ENCODE assay signal across 9 cellular contexts in genomic region chr16:66924527-66925321, GRCh38. TPM values are rescaled to one million over a fixed set of nuclear protein-coding genes. Genes with fewer than 3 reads are reported as not detected.
A peak's percentile ranks its signal among the peaks of the same experiment; 100 is the strongest.
DNase-seq lines count a peak whose midpoint lies in the region; ATAC-seq, FAIRE-seq and TF ChIP-seq lines count a peak whose summit lies in the region.
"Had no signal": no experiment of that assay in that cellular context is flagged by ENCODE, and none has a peak within 500 bp of the region (broad histone marks: within the 10 kb centered on the region; RNA-seq: fewer than 3 reads in every experiment).

No MANE protein-coding gene starts in this region.

- TF ChIP-seq CTCF in H1 (IDR thresholded peaks at IDR 0.05; ENCODE audit: control extremely low read depth in 1 of 3, insufficient read depth in 1 of 3, low read depth in 1 of 3, low read length in 3 of 3), result peak; percentile 66 to 83 (median 82)
- TF ChIP-seq CTCF in uterus (IDR thresholded peaks at IDR 0.05), result peak in 3 of 4 experiments; percentile 30 to 65 (median 43)

- H3K18ac ChIP-seq in H1 (ENCODE audit: extremely low read depth, low read length), result no peak overlapping the region

- no peak for TF ChIP-seq POLR2A in H1 (IDR thresholded peaks at IDR 0.05; ENCODE audit: control extremely low read depth in 1 of 2, low read depth in 2 of 2, low read length in 2 of 2)
- no peak for TF ChIP-seq POLR2A in uterus (IDR thresholded peaks at IDR 0.05)

- peaks cover 7 to 14% (median 8%) of the 10 kb centered on the region in 3 donors for H3K4me1 Mint-ChIP-seq in naive B cell

- H3K14ac ChIP-seq in H1 (ENCODE audit: insufficient read length), result no peak overlapping the region

- no peak overlapping the region for H2BK12ac ChIP-seq in H1 (ENCODE audit: low read depth, low read length)

- peak; percentile 57 for DNase-seq in AG08395 (ENCODE audit: low spot score)
- peak in 1 of 2 experiments; percentile 88 for DNase-seq in H1 (ENCODE audit: low read depth in 1 of 2, low spot score in 2 of 2)
- DNase-seq in naive B cell, result peak; percentile 36
- no peak for DNase-seq in uterus

- H3K23me2 ChIP-seq in H1 (ENCODE audit: low read depth, low read length), result peaks cover 4% of the 10 kb centered on the region; the same call in 1 of the 2 replicates

- H3K4me3 ChIP-seq in H1 (ENCODE audit: extremely low read depth in 1 of 4, insufficient read depth in 2 of 4, low read depth in 3 of 4, low read length in 4 of 4), result peak overlapping the region; percentile 28 to 67 (median 40)
- peak overlapping the region; percentile 30 to 51 for H3K4me3 ChIP-seq in uterus

- peak overlapping the region; percentile 40 to 89 for H3K4me2 ChIP-seq in H1 (ENCODE audit: insufficient read depth in 1 of 2, low read depth in 2 of 2, low read length in 2 of 2)

- H3K9me3 Mint-ChIP-seq in naive B cell, result no peaks in the 10 kb centered on the region

- no peaks in the 10 kb centered on the region for H3K79me2 ChIP-seq in H1 (ENCODE audit: control insufficient read depth in 1 of 2, insufficient read depth in 2 of 2, low read length in 2 of 2)

- H2BK15ac ChIP-seq in H1 (ENCODE audit: low read length), result no peak overlapping the region; the same call in 1 of the 2 replicates

- H3K4me1 ChIP-seq in H1 (replicated peaks in 1 of 4; ENCODE audit: control insufficient read depth in 3 of 4, insufficient read depth in 4 of 4, low read length in 3 of 4) (peaks cover 0 to 8% (median under 1%) of the 10 kb centered on the region in 4 experiments; a peak in 4 of 7 replicates), uterus (peaks cover 0 to 4% of the 10 kb centered on the region in 2 donors)

- no peak overlapping the region for H3K4ac ChIP-seq in H1 (replicated peaks; ENCODE audit: insufficient read length, low read depth, low read length)

- H2BK5ac ChIP-seq in H1 (ENCODE audit: low read depth, low read length), result no peak overlapping the region

- ATAC-seq in GM21526 (IDR thresholded peaks at IDR 0.05; ENCODE audit: low FRiP score, unreplicated experiment) (peak; percentile 46), naive B cell (ENCODE audit: low read depth in 2 of 2) (peak; percentile 67 to 75), HG03159 (IDR thresholded peaks at IDR 0.05; ENCODE audit: unreplicated experiment) (no peak), GM21529 (IDR thresholded peaks at IDR 0.05; ENCODE audit: unreplicated experiment) (no peak)
- ATAC-seq in activated CD4-positive, CD25-positive, alpha-beta regulatory T cell treated with anti-CD3 and anti-CD28 coated beads, Interleukin-2, amount 50 U/mL, for 24 hours, result peak; percentile 65 to 76

- peak overlapping the region; percentile 22; the same call in 1 of the 2 replicates for H4K8ac ChIP-seq in H1 (ENCODE audit: extremely low read depth, insufficient read depth, low read length)

- H3K27ac Mint-ChIP-seq in naive B cell, result no peak overlapping the region

- no peak overlapping the region for H3K9ac ChIP-seq in H1 (replicated peaks in 1 of 4; ENCODE audit: extremely low read depth in 1 of 4, low read depth in 3 of 4, low read length in 3 of 4)

- H3K79me1 ChIP-seq in H1 (ENCODE audit: low read depth, low read length), result peaks cover 2% of the 10 kb centered on the region; the same call in 1 of the 2 replicates

- no peak overlapping the region for H2BK20ac ChIP-seq in H1 (ENCODE audit: low read length)

- H3K27ac ChIP-seq in H1 (ENCODE audit: low read depth, low read length), result no peak overlapping the region
- peak overlapping the region; percentile 79 to 82 for H3K27ac ChIP-seq in uterus

- intact Hi-C loops in uterus (cut with DNase I; ENCODE audit: low total_unique reads), result no loop called here

- POLR2A ChIA-PET in H1 (lab: Charles Lee; ENCODE audit: partially characterized antibody), result interaction anchor here (1.4 kb wide), 1 partner anchor 13 kb away, joined by 5 read pairs; no protein-coding TSS in a partner anchor

- H3K36me3 Mint-ChIP-seq in naive B cell, result no peaks in the 10 kb centered on the region

- H4K20me1 ChIP-seq in H1 (replicated peaks in 1 of 2; ENCODE audit: control insufficient read depth in 1 of 2, insufficient read depth in 2 of 2, low read length in 2 of 2), result no peaks in the 10 kb centered on the region

- H3K27me3 Mint-ChIP-seq in naive B cell, result peaks cover 22 to 48% (median 36%) of the 10 kb centered on the region in 3 donors

- no peak overlapping the region for H2AFZ ChIP-seq in H1 (ENCODE audit: low read length)

- H3K36me3 ChIP-seq in H1 (ENCODE audit: control insufficient read depth in 2 of 4, insufficient read depth in 4 of 4, low read length in 3 of 4), result no peaks in the 10 kb centered on the region
- no peaks in the 10 kb centered on the region for H3K36me3 ChIP-seq in uterus

- peak overlapping the region; percentile 30 to 92 (median 78) for H3K4me3 Mint-ChIP-seq in naive B cell

- peak in 1 of 2 experiments; percentile 21; a peak in 1 of 3 replicates for TF ChIP-seq EP300 in H1 (IDR thresholded peaks at IDR 0.05; ENCODE audit: borderline replicate concordance in 1 of 2, low read depth in 2 of 2, low read length in 2 of 2)

- no peak overlapping the region for H4K91ac ChIP-seq in H1 (replicated peaks; ENCODE audit: insufficient read length, low read length)

- CTCF ChIA-PET in H1 (lab: Charles Lee; ENCODE audit: partially characterized antibody), result interaction anchor here (0.7 to 27.5 kb wide), 6 partner anchors 21 to 274 kb away, joined by 3 to 1009 read pairs (median 4); partner anchors contain the start of genes CDH16 and PDP2

- no peak overlapping the region for H4K5ac ChIP-seq in H1 (ENCODE audit: insufficient read length, low read depth, low read length)

- FAIRE-seq in H1 (lab: Jason Lieb, UNC), result no peak

- H3K23ac ChIP-seq in H1 (ENCODE audit: insufficient read length), result no peak overlapping the region

- whole genome bisulfite sequencing in H1 (ENCODE audit: extremely low coverage in 1 of 2, insufficient coverage in 1 of 2, insufficient read length in 1 of 2, insufficient replicate concordance in 2 of 2, low coverage in 1 of 2, low lambda C conversion rate in 2 of 2, missing lambda C conversion rate in 1 of 2), 2 experiments, result 11% methylated on average over 53 of the region's 72 CpGs; no CpG with 5 or more reads in 1 of the 2 experiments

- H3K9me3 ChIP-seq in H1 (ENCODE audit: insufficient read depth in 2 of 2, low read depth in 1 of 2, low read length in 1 of 2), result no peaks in the 10 kb centered on the region
- H3K9me3 ChIP-seq in uterus, result no peaks in the 10 kb centered on the region

- peaks cover 14 to 45% (median 37%) of the 10 kb centered on the region in 4 experiments; a peak in 6 of 7 replicates for H3K27me3 ChIP-seq in H1 (replicated peaks in 1 of 4; ENCODE audit: control insufficient read depth in 3 of 4, extremely low read depth in 1 of 4, insufficient read depth in 3 of 4, low read length in 3 of 4)
- no peaks in the 10 kb centered on the region for H3K27me3 ChIP-seq in uterus

- peak in 1 of 2 experiments; percentile 61; a peak in 3 of 4 replicates for TF ChIP-seq RAD21 in H1 (IDR thresholded peaks at IDR 0.05 in 1 of 2, conservative IDR thresholded peaks at IDR 0.05 in 1 of 2; ENCODE audit: low read depth in 2 of 2, low read length in 2 of 2)

- H3K56ac ChIP-seq in H1 (replicated peaks; ENCODE audit: insufficient read length, low read depth, low read length), result no peak overlapping the region

- no peak overlapping the region for H2AK5ac ChIP-seq in H1 (ENCODE audit: low read depth, low read length)

- H2BK120ac ChIP-seq in H1 (replicated peaks; ENCODE audit: low read depth, low read length), result no peak overlapping the region

RNA-seq across cellular contexts. Expression of gene RRAD, which starts 0.6 kb away (rescaled TPM):
- not detected in 2 replicates for total RNA-seq in H1 (2021; fragmentation: NEBNext Ultra II Directional; extraction: Animal tissue kit (Norgen Biotek cat#: 25700))
- polyA plus RNA-seq in H1 (2011; rRNA removed) (0.08 and 0.17 TPM in 2 replicates), naive B cell (ENCODE audit: low read depth in 6 of 6) (under 1 TPM in 1 of 6 donors, not detected in 5; 0.43 TPM)
- 0.26 TPM for polyA plus RNA-seq in H1 (2011; cell fraction: cytosol; rRNA removed)
- polyA plus RNA-seq in H1 (2011; cell fraction: nucleus; rRNA removed), result 0.57 TPM
- 0.16 to 0.83 TPM (median 0.18 TPM) in 3 of 4 replicates, not detected in the other for polyA plus RNA-seq in H1 (2012, experiment 1 of 2)
- polyA plus RNA-seq in H1 (2012, experiment 2 of 2), result 0.16 TPM
- polyA plus RNA-seq in H1 (2013, experiment 1 of 2), result 0.08 TPM
- polyA plus RNA-seq in H1 (2013, experiment 2 of 2), result 0.09 TPM
- not detected in 2 replicates for polyA minus RNA-seq in H1 (2011; rRNA and poly(A)+ RNA removed)
- not detected for polyA minus RNA-seq in H1 (2011; cell fraction: cytosol; rRNA and poly(A)+ RNA removed)
- polyA minus RNA-seq in H1 (2011; cell fraction: nucleus; rRNA and poly(A)+ RNA removed), result not detected
- 10 to 100 TPM in 3 of 4 donors, 1 to 10 TPM in 1; 7.5 to 32.8 (median 18.8) TPM for total RNA-seq in uterus

RNA-seq across cellular contexts. Expression of gene CDH16, which starts 6.0 kb away (rescaled TPM):
- not detected in 2 replicates for total RNA-seq in H1 (2021; fragmentation: NEBNext Ultra II Directional; extraction: Animal tissue kit (Norgen Biotek cat#: 25700))
- polyA plus RNA-seq in H1 (2011; rRNA removed) (not detected in 2 replicates), naive B cell (ENCODE audit: low read depth in 6 of 6) (not detected)
- polyA plus RNA-seq in H1 (2011; cell fraction: cytosol; rRNA removed), result not detected
- polyA plus RNA-seq in H1 (2011; cell fraction: nucleus; rRNA removed), result not detected
- not detected in 4 replicates for polyA plus RNA-seq in H1 (2012, experiment 1 of 2)
- polyA plus RNA-seq in H1 (2012, experiment 2 of 2), result not detected
- polyA plus RNA-seq in H1 (2013, experiment 1 of 2), result not detected
- polyA plus RNA-seq in H1 (2013, experiment 2 of 2), result not detected
- polyA minus RNA-seq in H1 (2011; rRNA and poly(A)+ RNA removed), result not detected in 2 replicates
- not detected for polyA minus RNA-seq in H1 (2011; cell fraction: cytosol; rRNA and poly(A)+ RNA removed)
- not detected for polyA minus RNA-seq in H1 (2011; cell fraction: nucleus; rRNA and poly(A)+ RNA removed)
- total RNA-seq in uterus, result 10 to 100 TPM in 1 of 4 donors, not detected in 3; 12.6 TPM
- total RNA-seq: glomerular endothelial cell had no signal

RNA-seq across cellular contexts. Expression of gene CIAO2B, which starts 9.5 kb away (rescaled TPM):
- 65.6 and 71.3 TPM in 2 replicates for total RNA-seq in H1 (2021; fragmentation: NEBNext Ultra II Directional; extraction: Animal tissue kit (Norgen Biotek cat#: 25700))
- polyA plus RNA-seq in H1 (2011; rRNA removed) (248 and 256 TPM in 2 replicates), naive B cell (ENCODE audit: low read depth in 6 of 6) (100 to 1,000 TPM in 3 of 6 donors, 10 to 100 TPM in 3; 69.0 to 114 (median 100) TPM)
- 191 TPM for polyA plus RNA-seq in H1 (2011; cell fraction: cytosol; rRNA removed)
- polyA plus RNA-seq in H1 (2011; cell fraction: nucleus; rRNA removed), result 156 TPM
- polyA plus RNA-seq in H1 (2012, experiment 1 of 2), result 67.2 to 137 TPM (median 134 TPM) in 4 replicates
- polyA plus RNA-seq in H1 (2012, experiment 2 of 2), result 152 TPM
- 82.5 TPM for polyA plus RNA-seq in H1 (2013, experiment 1 of 2)
- 88.9 TPM for polyA plus RNA-seq in H1 (2013, experiment 2 of 2)
- 69.6 and 94.4 TPM in 2 replicates for polyA minus RNA-seq in H1 (2011; rRNA and poly(A)+ RNA removed)
- 53.9 TPM for polyA minus RNA-seq in H1 (2011; cell fraction: cytosol; rRNA and poly(A)+ RNA removed)
- 28.7 TPM for polyA minus RNA-seq in H1 (2011; cell fraction: nucleus; rRNA and poly(A)+ RNA removed)
- 10 to 100 TPM; 15.9 to 76.8 (median 74.2) TPM for total RNA-seq in uterus

RNA-seq across cellular contexts. Expression of gene CES2, which starts 10.6 kb away (rescaled TPM):
- 14.4 and 14.7 TPM in 2 replicates for total RNA-seq in H1 (2021; fragmentation: NEBNext Ultra II Directional; extraction: Animal tissue kit (Norgen Biotek cat#: 25700))
- 8.6 and 16.8 TPM in 2 replicates for polyA plus RNA-seq in H1 (2011; rRNA removed)
- 12.2 TPM for polyA plus RNA-seq in H1 (2011; cell fraction: cytosol; rRNA removed)
- 34.5 TPM for polyA plus RNA-seq in H1 (2011; cell fraction: nucleus; rRNA removed)
- polyA plus RNA-seq in H1 (2012, experiment 1 of 2), result 12.3 to 15.9 TPM (median 14.2 TPM) in 4 replicates
- polyA plus RNA-seq in H1 (2012, experiment 2 of 2), result 10.4 TPM
- 14.2 TPM for polyA plus RNA-seq in H1 (2013, experiment 1 of 2)
- polyA plus RNA-seq in H1 (2013, experiment 2 of 2), result 12.1 TPM
- 16.0 and 19.1 TPM in 2 replicates for polyA minus RNA-seq in H1 (2011; rRNA and poly(A)+ RNA removed)
- 9.0 TPM for polyA minus RNA-seq in H1 (2011; cell fraction: cytosol; rRNA and poly(A)+ RNA removed)
- 33.8 TPM for polyA minus RNA-seq in H1 (2011; cell fraction: nucleus; rRNA and poly(A)+ RNA removed)
- 10 to 100 TPM; 16.3 to 25.7 (median 21.0) TPM for polyA plus RNA-seq in naive B cell (ENCODE audit: low read depth in 6 of 6)
- total RNA-seq in uterus, result 10 to 100 TPM; 15.0 to 51.0 (median 26.0) TPM

RNA-seq across cellular contexts. Expression of gene CES3, which starts 36.3 kb away (rescaled TPM):
- 1.6 and 1.7 TPM in 2 replicates for total RNA-seq in H1 (2021; fragmentation: NEBNext Ultra II Directional; extraction: Animal tissue kit (Norgen Biotek cat#: 25700))
- polyA plus RNA-seq in H1 (2011; rRNA removed) (2.2 and 2.8 TPM in 2 replicates), naive B cell (ENCODE audit: low read depth in 6 of 6) (under 1 TPM in 1 of 6 donors, not detected in 5; 0.66 TPM)
- polyA plus RNA-seq in H1 (2011; cell fraction: cytosol; rRNA removed), result 3.4 TPM
- polyA plus RNA-seq in H1 (2011; cell fraction: nucleus; rRNA removed), result 13.2 TPM
- polyA plus RNA-seq in H1 (2012, experiment 1 of 2), result 1.1 to 3.7 TPM (median 2.0 TPM) in 4 replicates
- 0.67 TPM for polyA plus RNA-seq in H1 (2012, experiment 2 of 2)
- polyA plus RNA-seq in H1 (2013, experiment 1 of 2), result 1.7 TPM
- polyA plus RNA-seq in H1 (2013, experiment 2 of 2), result 1.3 TPM
- polyA minus RNA-seq in H1 (2011; rRNA and poly(A)+ RNA removed), result 2.4 and 2.9 TPM in 2 replicates
- polyA minus RNA-seq in H1 (2011; cell fraction: cytosol; rRNA and poly(A)+ RNA removed), result 0.59 TPM
- polyA minus RNA-seq in H1 (2011; cell fraction: nucleus; rRNA and poly(A)+ RNA removed), result 12.5 TPM
- 1 to 10 TPM in 2 of 4 donors, under 1 TPM in 2; 0.51 to 2.8 (median 0.86) TPM for total RNA-seq in uterus

Comparison
In these comparisons a context has a peak if more than half of its experiments do, and no peak if none do; other contexts are left out.
1. DNase-seq: peak in AG08395 (single experiment) and naive B cell (single experiment); none in uterus (0 of 2).
2. ATAC-seq: peak in GM21526 (single experiment), activated CD4-positive, CD25-positive, alpha-beta regulatory T cell treated with anti-CD3 and anti-CD28 coated beads, Interleukin-2, amount 50 U/mL, for 24 hours (2 of 2) and naive B cell (2 of 2); none in HG03159 (single experiment) and GM21529 (single experiment).